ENCODE assay signal across 14 cellular contexts in the genomic region with DNA sequence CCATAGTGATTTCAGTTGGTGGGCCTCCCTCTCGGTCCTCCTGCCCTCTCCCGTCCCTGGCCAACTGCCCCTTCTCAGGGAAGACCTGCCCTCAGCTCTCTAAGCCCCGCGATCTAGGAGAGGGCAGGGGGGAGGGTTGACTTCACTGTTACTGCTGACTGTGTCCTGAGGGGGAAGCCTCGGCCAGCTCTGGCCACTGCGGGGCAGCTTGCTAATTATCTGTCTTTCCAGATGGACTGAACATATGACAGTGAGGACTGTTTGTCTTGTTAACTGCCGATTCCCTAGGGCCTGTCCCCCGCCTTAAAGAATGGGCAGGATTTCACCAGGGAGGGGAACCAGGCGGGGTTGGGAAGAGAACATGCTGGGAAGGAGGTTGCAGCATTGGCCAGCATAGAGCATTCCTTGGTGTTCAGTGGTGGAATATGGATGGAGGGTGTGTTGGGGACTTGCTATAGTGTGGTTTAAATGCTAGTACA. TPM values are rescaled to one million over a fixed set of nuclear protein-coding genes. Genes with fewer than 3 reads are reported as not detected.
DNase-seq lines count a peak whose midpoint lies in the region; ATAC-seq and TF ChIP-seq lines count a peak whose summit lies in the region.
"Had no signal": no experiment of that assay in that cellular context is flagged by ENCODE, and none has a peak within 500 bp of the region (broad histone marks: within the 10 kb centered on the region; RNA-seq: fewer than 3 reads in every experiment).

No MANE protein-coding gene starts in this region.

- H3K9me3 Mint-ChIP-seq in natural killer cell, result no peaks in the 10 kb centered on the region
- H3K9me3 Mint-ChIP-seq: stimulated activated naive CD8-positive, alpha-beta T cell treated with anti-CD3 and anti-CD28 coated beads, Interleukin-15, amount 100 ng/mL, for 72 hours had no signal

- no peaks in the 10 kb centered on the region for H3K27me3 Mint-ChIP-seq in natural killer cell (ENCODE audit: low read depth in 2 of 2)
- H3K27me3 Mint-ChIP-seq: activated CD8-positive, alpha-beta memory T cell treated with anti-CD3 and anti-CD28 coated beads, Interleukin-2, amount 10 ng/mL, durations not matched to agents 7 days and 5 days; stimulated activated naive CD8-positive, alpha-beta T cell treated with anti-CD3 and anti-CD28 coated beads, Interleukin-15, amount 100 ng/mL, for 72 hours had no signal

- H3K9me3 ChIP-seq in testis (no peaks in the 10 kb centered on the region), body of pancreas (no peaks in the 10 kb centered on the region)

- H3K4me3 ChIP-seq in brain microvascular endothelial cell (ENCODE audit: low read depth, low read length) (no peak overlapping the region), testis (no peak overlapping the region), body of pancreas (no peak overlapping the region)
- H3K4me3 ChIP-seq: coronary artery, SK-N-MC had no signal

- WGBS in testis, 2 donors, result 45 to 60% methylated on average over 5 to 9 of the region's 9 CpGs
- 77 to 79% methylated on average over 9 of the region's 9 CpGs for WGBS in body of pancreas, 2 donors

- H3K27ac ChIP-seq in brain microvascular endothelial cell, result no peak overlapping the region
- no peak overlapping the region for H3K27ac ChIP-seq in testis
- H3K27ac ChIP-seq in body of pancreas, result no peak overlapping the region
- H3K27ac ChIP-seq: 22Rv1, SK-N-MC had no signal

- H3K4me1 ChIP-seq in testis (peaks cover 11% of the 10 kb centered on the region), body of pancreas (peaks cover 15% of the 10 kb centered on the region)

- H3K27me3 ChIP-seq in brain microvascular endothelial cell (replicated peaks) (no peaks in the 10 kb centered on the region), testis (no peaks in the 10 kb centered on the region), body of pancreas (no peaks in the 10 kb centered on the region)

- intact Hi-C loops in testis (cut with DNase I; ENCODE audit: low total_unique reads) (no loop called here), natural killer cell (cut with micrococcal nuclease) (no loop called here), body of pancreas (cut with DNase I) (no loop called here)

- H3K36me3 ChIP-seq in brain microvascular endothelial cell (replicated peaks) (no peaks in the 10 kb centered on the region), testis (ENCODE audit: low read depth, missing control alignments) (no peaks in the 10 kb centered on the region), body of pancreas (replicated peaks in 1 of 2; ENCODE audit: insufficient read depth in 1 of 2, low read depth in 2 of 2) (peaks cover 0 to 5% of the 10 kb centered on the region in 2 donors)

- H3K4me1 Mint-ChIP-seq in natural killer cell, result peaks cover 0 to 9% of the 10 kb centered on the region in 2 donors
- H3K4me1 Mint-ChIP-seq: activated CD8-positive, alpha-beta memory T cell treated with anti-CD3 and anti-CD28 coated beads, Interleukin-2, amount 10 ng/mL, durations not matched to agents 7 days and 5 days had no signal

- TF ChIP-seq CTCF in brain microvascular endothelial cell (IDR thresholded peaks at IDR 0.05; ENCODE audit: low read depth, low read length, missing control alignments) (peak; percentile 3), testis (IDR thresholded peaks at IDR 0.05) (no peak), natural killer cell (IDR thresholded peaks at IDR 0.05) (no peak), body of pancreas (IDR thresholded peaks at IDR 0.05) (no peak)

- ATAC-seq in natural killer cell (no peak), body of pancreas (no peak), GM21619 (IDR thresholded peaks at IDR 0.05; ENCODE audit: unreplicated experiment) (no peak)
- ATAC-seq: activated CD8-positive, alpha-beta memory T cell treated with anti-CD3 and anti-CD28 coated beads, Interleukin-2, amount 10 ng/mL, durations not matched to agents 7 days and 5 days; stimulated activated naive CD8-positive, alpha-beta T cell treated with anti-CD3 and anti-CD28 coated beads, Interleukin-15, amount 100 ng/mL, for 72 hours had no signal

- no peak overlapping the region for H3K27ac Mint-ChIP-seq in natural killer cell
- H3K27ac Mint-ChIP-seq: activated CD8-positive, alpha-beta memory T cell treated with anti-CD3 and anti-CD28 coated beads, Interleukin-2, amount 10 ng/mL, durations not matched to agents 7 days and 5 days; stimulated activated naive CD8-positive, alpha-beta T cell treated with anti-CD3 and anti-CD28 coated beads, Interleukin-15, amount 100 ng/mL, for 72 hours had no signal

- peak; percentile 13 to 79 (median 47) for DNase-seq in NCI-H1417 (lab: John Stamatoyannopoulos, UW)
- no peak for DNase-seq in NCI-H1417 treated with DMSO at 0.1 percent for 48 hours (lab: John Stamatoyannopoulos, UW)
- DNase-seq in brain microvascular endothelial cell, result no peak
- DNase-seq in hepatic stellate cell (ENCODE audit: low spot score), result peak; percentile 64
- DNase-seq in testis, result peak; percentile 40
- no peak for DNase-seq in natural killer cell
- DNase-seq in body of pancreas, result no peak
- DNase-seq: activated CD8-positive, alpha-beta memory T cell treated with anti-CD3 and anti-CD28 coated beads, Interleukin-2, amount 10 ng/mL, durations not matched to agents 7 days and 5 days; NCI-H1105; stimulated activated naive CD8-positive, alpha-beta T cell treated with anti-CD3 and anti-CD28 coated beads, Interleukin-15, amount 100 ng/mL, for 72 hours had no signal

- H3K36me3 Mint-ChIP-seq in natural killer cell, result no peaks in the 10 kb centered on the region

- no peak overlapping the region for H3K4me3 Mint-ChIP-seq in natural killer cell
- H3K4me3 Mint-ChIP-seq: activated CD8-positive, alpha-beta memory T cell treated with anti-CD3 and anti-CD28 coated beads, Interleukin-2, amount 10 ng/mL, durations not matched to agents 7 days and 5 days; stimulated activated naive CD8-positive, alpha-beta T cell treated with anti-CD3 and anti-CD28 coated beads, Interleukin-15, amount 100 ng/mL, for 72 hours had no signal

- in situ Hi-C loops in brain microvascular endothelial cell (cut with HindIII; ENCODE audit: low pct_ligation_motif_present, low sequenced_read_pairs), result no loop called here

- TF ChIP-seq POLR2A in testis (IDR thresholded peaks at IDR 0.05) (no peak), body of pancreas (IDR thresholded peaks at IDR 0.05) (no peak)

RNA-seq across cellular contexts. Expression of a gene that starts 22.9 kb away (rescaled TPM):
- 10 to 100 TPM; 33.1 to 46.0 TPM for total RNA-seq in testis
- polyA plus RNA-seq in testis (ENCODE audit: insufficient read depth, low read depth, low replicate concordance), result 11.2 TPM
- 10 to 100 TPM; 16.6 to 31.9 (median 29.4) TPM for total RNA-seq in natural killer cell
- total RNA-seq in body of pancreas, result 10 to 100 TPM; 36.8 to 65.9 TPM

RNA-seq across cellular contexts. Expression of a gene that starts 24.9 kb away (rescaled TPM):
- total RNA-seq in testis (10 to 100 TPM; 25.1 to 45.9 TPM), natural killer cell (1 to 10 TPM in 2 of 3 donors, under 1 TPM in 1; 0.87 to 1.7 (median 1.1) TPM), body of pancreas (1 to 10 TPM; 1.6 to 2.6 TPM)
- 67.6 TPM for polyA plus RNA-seq in testis (ENCODE audit: insufficient read depth, low read depth, low replicate concordance)

Comparison
In these comparisons a context has a peak if more than half of its experiments do, and no peak if none do; other contexts are left out.
1. DNase-seq: peak in NCI-H1417 (3 of 3), hepatic stellate cell (single experiment) and testis (single experiment); none in NCI-H1417 treated with DMSO at 0.1 percent for 48 hours (single experiment), brain microvascular endothelial cell (single experiment), natural killer cell (single experiment) and body of pancreas (0 of 4).
2. RNA of a gene that starts 24.9 kb away (total RNA-seq): 25.1 to 45.9 TPM in testis; 1.6 to 2.6 TPM in body of pancreas and 0.87 to 1.7 TPM in natural killer cell; every median in the first group is over 4 times any median in the second.